In genomic region chr7:115476666-115477065, GRCh38 we compare ENCODE assay signal across 8 cellular contexts.
DNase-seq lines count a peak whose midpoint lies in the region; TF ChIP-seq lines count a peak whose summit lies in the region.

No MANE protein-coding gene starts in this region.

- H3K4me3 Mint-ChIP-seq in immature natural killer cell: peak overlapping the region; percentile 68 to 86 (median 74)

- H3K27ac ChIP-seq in subcutaneous abdominal adipose tissue (ENCODE audit: low read depth, low read length): no peak overlapping the region

- H3K36me3 Mint-ChIP-seq in immature natural killer cell: peaks cover 0 to 5% (median 0%) of the 10 kb centered on the region in 3 donors

- peaks cover 0 to 10% (median 8%) of the 10 kb centered on the region in 5 donors for H3K4me1 ChIP-seq in subcutaneous abdominal adipose tissue (ENCODE audit: control insufficient read depth in 5 of 5, insufficient read depth in 5 of 5, low read length in 5 of 5)

- no peaks in the 10 kb centered on the region for H3K36me3 ChIP-seq in subcutaneous abdominal adipose tissue (ENCODE audit: control insufficient read depth in 5 of 5, insufficient read depth in 5 of 5, low read length in 5 of 5)

- H3K27me3 Mint-ChIP-seq in immature natural killer cell (ENCODE audit: low read depth in 3 of 3): peaks cover 5 to 23% (median 11%) of the 10 kb centered on the region in 3 donors

- peak overlapping the region; percentile 51 for H3K4me3 ChIP-seq in WI38 (ENCODE audit: low read depth, low read length)
- H3K4me3 ChIP-seq in subcutaneous abdominal adipose tissue (ENCODE audit: low read depth in 1 of 5, low read length in 5 of 5): peak overlapping the region; percentile 54 to 66 (median 60)

- peaks cover 9 to 32% of the 10 kb centered on the region in 2 donors for H3K4me1 Mint-ChIP-seq in immature natural killer cell

- H3K27ac Mint-ChIP-seq in immature natural killer cell: no peak overlapping the region

- peaks cover 0 to 9% (median 3%) of the 10 kb centered on the region in 5 donors for H3K27me3 ChIP-seq in subcutaneous abdominal adipose tissue (ENCODE audit: control insufficient read depth in 5 of 5, insufficient read depth in 4 of 5, low read length in 5 of 5)

- no peaks in the 10 kb centered on the region for H3K9me3 Mint-ChIP-seq in immature natural killer cell

- no peak for TF ChIP-seq CTCF in WI38 (IDR thresholded peaks at IDR 0.05; ENCODE audit: low read depth, low read length)

- DNase-seq in activated CD8-positive, alpha-beta memory T cell treated with anti-CD3 and anti-CD28 coated beads, Interleukin-2, amount 50 U/mL, for 4 hours: peak; percentile 11
- DNase-seq in activated CD8-positive, alpha-beta memory T cell treated with anti-CD3 and anti-CD28 coated beads for 24 hours: no peak
- DNase-seq in immature natural killer cell (no peak), superior temporal gyrus (ENCODE audit: extremely low spot score) (no peak), GM19240 (ENCODE audit: insufficient read length, low spot score) (no peak), LoVo (ENCODE audit: low spot score) (no peak)

- peak overlapping the region in 1 of 5 donors; percentile 64 for H3K9ac ChIP-seq in subcutaneous abdominal adipose tissue (ENCODE audit: low read length in 5 of 5)

- no peaks in the 10 kb centered on the region for H3K9me3 ChIP-seq in subcutaneous abdominal adipose tissue (ENCODE audit: control insufficient read depth in 5 of 5, low read length in 5 of 5)
